Comparison of ENCODE assay signal across 1 cellular context in genomic region chr6:22350109-22350508, GRCh38.
TF ChIP-seq lines count a peak whose summit lies in the region.

No MANE protein-coding gene starts in this region.

TF ChIP-seq in A549, 52 proteins besides CTCF, POLR2A, EP300 and RAD21 (continued from another document):
- no peak for TF ChIP-seq ATOH8 (CRISPR knock-in tag; IDR thresholded peaks at IDR 0.05; ENCODE audit: low read depth)
- TF ChIP-seq E2F6 (IDR thresholded peaks at IDR 0.05; ENCODE audit: borderline replicate concordance, low read depth): no peak
- no peak for TF ChIP-seq ZC3H11A (IDR thresholded peaks at IDR 0.05)
- TF ChIP-seq MYC (IDR thresholded peaks at IDR 0.05; ENCODE audit: borderline replicate concordance, low read length): no peak
